ENCODE assay signal across 16 cellular contexts in genomic region chr3:151971814-151972579, GRCh38.
DNase-seq lines count a peak whose midpoint lies in the region; ATAC-seq and TF ChIP-seq lines count a peak whose summit lies in the region.
"Had no signal": no experiment of that assay in that cellular context is flagged by ENCODE, and none has a peak within 500 bp of the region (broad histone marks: within the 10 kb centered on the region; RNA-seq: fewer than 3 reads in every experiment).

No MANE protein-coding gene starts in this region.

- CTCF ChIA-PET in HEK293 (lab: Yijun Ruan, JAX): interaction anchor here (0.6 to 0.9 kb wide), 2 partner anchors 58 to 432 kb away, joined by 3 read pairs; no protein-coding TSS in a partner anchor

- H3K36me3 ChIP-seq in HEK293 (ENCODE audit: control insufficient read depth in 2 of 2, insufficient read depth in 1 of 2, low read length in 2 of 2) (no peaks in the 10 kb centered on the region), mucosa of descending colon (ENCODE audit: low read depth) (no peaks in the 10 kb centered on the region)

- H3K4me1 ChIP-seq in HEK293 (ENCODE audit: control insufficient read depth, insufficient read depth, low read length): 0 out of 2 replicates have a peak, but pooled peaks cover 2% of the 10 kb centered on the region
- H3K4me1 ChIP-seq in mucosa of descending colon (ENCODE audit: low read depth): peaks cover 14% of the 10 kb centered on the region

- TF ChIP-seq CTCF in HEK293 (tag by site-specific recombination; IDR thresholded peaks at IDR 0.05): no peak
- no peak for TF ChIP-seq CTCF in mucosa of descending colon (IDR thresholded peaks at IDR 0.05)

- peak; percentile 12 to 31 for DNase-seq in NCI-H1930 (lab: John Stamatoyannopoulos, UW)
- DNase-seq in astrocyte of the hippocampus (ENCODE audit: low read depth, low spot score): peak; percentile 21
- peak in 2 of 3 donors; percentile 27 to 55 for DNase-seq in mucosa of descending colon
- DNase-seq in epidermal melanocyte (ENCODE audit: insufficient read length, low spot score): no peak
- no peak for DNase-seq in HuH-7.5 (ENCODE audit: low spot score)
- DNase-seq: activated CD4-positive, alpha-beta T cell treated with anti-CD3 and anti-CD28 coated beads, Interleukin-2, amount 50 U/mL, for 1 hour; activated T-cell treated with anti-CD3 and anti-CD28 coated beads, Interleukin-2, amount 50 U/mL, for 48 hours; amygdala; CD4-positive, CD25-positive, alpha-beta regulatory T cell; GF-D8; Karpas-422; NCI-H82; stimulated activated naive CD4-positive, alpha-beta T cell treated with Interleukin-2 at 50 U/mL for 16 hours; T-helper 9 cell had no signal

- H3K27ac ChIP-seq in HEK293 (ENCODE audit: extremely low read depth, low read depth, low read length): no peak overlapping the region

- POLR2A ChIA-PET in HEK293 (lab: Yijun Ruan, JAX): no interaction called here

- H3K4me3 ChIP-seq in HEK293 (ENCODE audit: low read depth, low read length) (no peak overlapping the region), mucosa of descending colon (no peak overlapping the region)

- ATAC-seq in mucosa of descending colon (peak; percentile 89), HG03521 (IDR thresholded peaks at IDR 0.05; ENCODE audit: unreplicated experiment) (no peak)

- intact Hi-C loops in mucosa of descending colon (cut with DNase I, micrococcal nuclease): no loop called here

- H3K9me3 ChIP-seq in HEK293 (ENCODE audit: control insufficient read depth, insufficient read depth, low read depth, low read length) (no peaks in the 10 kb centered on the region), mucosa of descending colon (no peaks in the 10 kb centered on the region)

TF ChIP-seq in HEK293, 187 proteins besides CTCF, POLR2A, EP300 and RAD21:
- TF ChIP-seq TCF7L2 (IDR thresholded peaks at IDR 0.05; ENCODE audit: borderline replicate concordance, low read depth, low read length): peak; percentile 79
- 0 out of 2 replicates have a peak, but pooled peaks have one; percentile 6 for TF ChIP-seq PRDM6 (tag by site-specific recombination; IDR thresholded peaks at IDR 0.05)
- no peak for TF ChIP-seq ZNF518A (tag by site-specific recombination; conservative IDR thresholded peaks at IDR 0.05; ENCODE audit: low read depth)

Comparison
In these comparisons a context has a peak if more than half of its experiments do, and no peak if none do; other contexts are left out.
1. DNase-seq: peak in NCI-H1930 (2 of 2), astrocyte of the hippocampus (single experiment) and mucosa of descending colon (2 of 3); none in epidermal melanocyte (single experiment) and HuH-7.5 (single experiment).